30 cellular contexts compared by ENCODE assay signal in genomic region chr11:73894725-73895335, GRCh38. TPM values are rescaled to one million over a fixed set of nuclear protein-coding genes. Genes with fewer than 3 reads are reported as not detected.
DNase-seq lines count a peak whose midpoint lies in the region; ATAC-seq, FAIRE-seq and TF ChIP-seq lines count a peak whose summit lies in the region.
"Had no signal": no experiment of that assay in that cellular context is flagged by ENCODE, and none has a peak within 500 bp of the region (broad histone marks: within the 10 kb centered on the region; RNA-seq: fewer than 3 reads in every experiment).

No MANE protein-coding gene starts in this region.

- ATAC-seq in RWPE2 (ENCODE audit: low read depth) (peak; percentile 42; the same call in 2 of the 3 replicates), HG03521 (IDR thresholded peaks at IDR 0.05; ENCODE audit: unreplicated experiment) (no peak)
- ATAC-seq: left lobe of liver; right cardiac atrium; stimulated activated naive CD8-positive, alpha-beta T cell treated with anti-CD3 and anti-CD28 coated beads, Interleukin-15, Interleukin-2, amounts not matched to agents 100 U/mL and 50 U/mL, for 24 hours had no signal

- no peak overlapping the region for H3K4me3 ChIP-seq in AG04450 (ENCODE audit: low read depth, low read length)
- no peak overlapping the region for H3K4me3 ChIP-seq in RWPE2 (ENCODE audit: severe bottlenecking)
- H3K4me3 ChIP-seq in thyroid gland (replicated peaks in 1 of 3), result no peak overlapping the region
- H3K4me3 ChIP-seq: spleen had no signal

- H3K27me3 ChIP-seq in AG04450 (ENCODE audit: control insufficient read depth, insufficient read depth, low read length), result no peaks in the 10 kb centered on the region
- H3K27me3 ChIP-seq in RWPE2 (ENCODE audit: insufficient read depth, poor library complexity, severe bottlenecking), result no peaks in the 10 kb centered on the region
- H3K27me3 ChIP-seq in thyroid gland, result no peaks in the 10 kb centered on the region
- H3K27me3 ChIP-seq: brain microvascular endothelial cell, spleen had no signal

- H3K9me3 ChIP-seq in AG04450 (ENCODE audit: control insufficient read depth, insufficient read depth, low read length), result no peaks in the 10 kb centered on the region
- H3K9me3 ChIP-seq in RWPE2 (ENCODE audit: severe bottlenecking), result no peaks in the 10 kb centered on the region
- H3K9me3 ChIP-seq in thyroid gland, result no peaks in the 10 kb centered on the region
- H3K9me3 ChIP-seq: spleen had no signal

- POLR2A ChIA-PET in AG04450 (lab: Yijun Ruan, JAX), result interaction anchor here (0.6 kb wide), 1 partner anchor 13 kb away, joined by 3 read pairs; no protein-coding TSS in a partner anchor

- FAIRE-seq in RCC 7860 (lab: Jason Lieb, UNC), result no peak

- WGBS in thyroid gland, 2 donors, result 95 to 97% methylated on average over 5 of the region's 5 CpGs

- H3K36me3 ChIP-seq in RWPE2 (ENCODE audit: low read depth) (peaks cover 39% of the 10 kb centered on the region), thyroid gland (peaks cover 7 to 11% of the 10 kb centered on the region in 2 donors)
- H3K36me3 ChIP-seq: brain microvascular endothelial cell had no signal

- TF ChIP-seq POLR2A in thyroid gland (IDR thresholded peaks at IDR 0.05), result no peak

- no peak for TF ChIP-seq CTCF in AG04450 (IDR thresholded peaks at IDR 0.05; ENCODE audit: low read depth, low read length)
- TF ChIP-seq CTCF in RWPE2 (IDR thresholded peaks at IDR 0.05; ENCODE audit: poor library complexity, severe bottlenecking), result no peak
- no peak for TF ChIP-seq CTCF in thyroid gland (IDR thresholded peaks at IDR 0.05)

- DNase-seq in AG04450 (ENCODE audit: low read depth, low spot score) (peak; percentile 6), GM04503 (ENCODE audit: low read depth) (peak; percentile 40), RWPE2 (ENCODE audit: low spot score) (no peak), fibroblast of peridontal ligament (ENCODE audit: extremely low read depth) (peak; percentile 19), RCC 7860 (ENCODE audit: low spot score) (no peak), dermis blood vessel endothelial cell (no peak), thyroid gland (no peak)
- DNase-seq: ACHN; activated CD4-positive, alpha-beta memory T cell treated with anti-CD3 and anti-CD28 coated beads, Interleukin-2, amount 10 ng/mL, durations not matched to agents 7 days and 5 days; activated CD4-positive, alpha-beta T cell treated with anti-CD3 and anti-CD28 coated beads for 1 hour; activated CD8-positive, alpha-beta memory T cell treated with anti-CD3 and anti-CD28 coated beads, Interleukin-2, amount 50 U/mL, for 48 hours; activated naive CD4-positive, alpha-beta T cell treated with Interleukin-2 at 50 U/mL for 16 hours; brain microvascular endothelial cell; GF-D8; glutamatergic neuron; mesenchymal stem cell; NCI-H146; NCI-H2107; posterior cingulate gyrus; right cardiac atrium; SIG-M5; spleen; stimulated activated CD4-positive, alpha-beta T cell treated with anti-CD3 and anti-CD28 coated beads, Interleukin-2, amount 100 ng/mL, for 24 hours; stimulated activated naive CD8-positive, alpha-beta T cell treated with anti-CD3 and anti-CD28 coated beads, Interleukin-15, Interleukin-2, amounts not matched to agents 100 U/mL and 50 U/mL, for 24 hours had no signal

- H3K27ac ChIP-seq in AG04450 (ENCODE audit: low read depth, low read length) (peak overlapping the region; percentile 21), RWPE2 (ENCODE audit: poor library complexity, severe bottlenecking) (peak overlapping the region; percentile 1), thyroid gland (no peak overlapping the region)
- H3K27ac ChIP-seq: brain microvascular endothelial cell, HL-60, spleen had no signal

- no peaks in the 10 kb centered on the region for H3K4me1 ChIP-seq in RWPE2 (ENCODE audit: insufficient read depth, poor library complexity, severe bottlenecking)
- H3K4me1 ChIP-seq in thyroid gland, result no peaks in the 10 kb centered on the region
- H3K4me1 ChIP-seq: spleen had no signal

- intact Hi-C loops in thyroid gland (cut with DNase I), result no loop called here

- CTCF ChIA-PET in AG04450 (lab: Charles Lee), result no interaction called here

RNA-seq across cellular contexts. Expression of gene PAAF1, which starts 18.0 kb away (rescaled TPM):
- polyA plus RNA-seq in AG04450 (2011; rRNA removed), result 14.4 and 18.5 TPM in 2 replicates
- polyA minus RNA-seq in AG04450 (2011; rRNA and poly(A)+ RNA removed), result 10.3 TPM in 2 replicates
- total RNA-seq in dermis blood vessel endothelial cell (8.2 and 10.6 TPM in 2 replicates), thyroid gland (10 to 100 TPM; 10.0 to 23.3 (median 15.9) TPM)

RNA-seq across cellular contexts. Expression of gene COA4, which starts 18.2 kb away (rescaled TPM):
- polyA plus RNA-seq in AG04450 (2011; rRNA removed), result 54.5 and 57.3 TPM in 2 replicates
- 32.4 and 33.6 TPM in 2 replicates for polyA minus RNA-seq in AG04450 (2011; rRNA and poly(A)+ RNA removed)
- total RNA-seq in dermis blood vessel endothelial cell (53.0 and 57.2 TPM in 2 replicates), thyroid gland (100 to 1,000 TPM in 2 of 4 donors, 10 to 100 TPM in 2; 62.9 to 117 (median 103) TPM)

RNA-seq across cellular contexts. Expression of gene DNAJB13, which starts 56.0 kb away (rescaled TPM):
- polyA plus RNA-seq in AG04450 (2011; rRNA removed), result 0.11 and 0.17 TPM in 2 replicates
- not detected in 2 replicates for polyA minus RNA-seq in AG04450 (2011; rRNA and poly(A)+ RNA removed)
- total RNA-seq in dermis blood vessel endothelial cell (not detected in 2 replicates), thyroid gland (under 1 TPM in 1 of 4 donors, not detected in 3; 0.75 TPM)
- total RNA-seq: activated CD4-positive, alpha-beta memory T cell treated with anti-CD3 and anti-CD28 coated beads, Interleukin-2, amount 10 ng/mL, durations not matched to agents 7 days and 5 days; chondrocyte; H1; left lobe of liver had no signal
- polyA plus RNA-seq: CD14-positive monocyte, right cardiac atrium had no signal

Comparison
In these comparisons a context has a peak if more than half of its experiments do, and no peak if none do; other contexts are left out.
1. DNase-seq: peak in AG04450 (single experiment), GM04503 (single experiment) and fibroblast of peridontal ligament (single experiment); none in RWPE2 (single experiment), RCC 7860 (single experiment), dermis blood vessel endothelial cell (single experiment) and thyroid gland (0 of 2).
2. H3K27ac ChIP-seq: peak in AG04450 (single experiment) and RWPE2 (single experiment); none in thyroid gland (0 of 3).